ENCODE assay signal across 1 cellular context in the genomic region with DNA sequence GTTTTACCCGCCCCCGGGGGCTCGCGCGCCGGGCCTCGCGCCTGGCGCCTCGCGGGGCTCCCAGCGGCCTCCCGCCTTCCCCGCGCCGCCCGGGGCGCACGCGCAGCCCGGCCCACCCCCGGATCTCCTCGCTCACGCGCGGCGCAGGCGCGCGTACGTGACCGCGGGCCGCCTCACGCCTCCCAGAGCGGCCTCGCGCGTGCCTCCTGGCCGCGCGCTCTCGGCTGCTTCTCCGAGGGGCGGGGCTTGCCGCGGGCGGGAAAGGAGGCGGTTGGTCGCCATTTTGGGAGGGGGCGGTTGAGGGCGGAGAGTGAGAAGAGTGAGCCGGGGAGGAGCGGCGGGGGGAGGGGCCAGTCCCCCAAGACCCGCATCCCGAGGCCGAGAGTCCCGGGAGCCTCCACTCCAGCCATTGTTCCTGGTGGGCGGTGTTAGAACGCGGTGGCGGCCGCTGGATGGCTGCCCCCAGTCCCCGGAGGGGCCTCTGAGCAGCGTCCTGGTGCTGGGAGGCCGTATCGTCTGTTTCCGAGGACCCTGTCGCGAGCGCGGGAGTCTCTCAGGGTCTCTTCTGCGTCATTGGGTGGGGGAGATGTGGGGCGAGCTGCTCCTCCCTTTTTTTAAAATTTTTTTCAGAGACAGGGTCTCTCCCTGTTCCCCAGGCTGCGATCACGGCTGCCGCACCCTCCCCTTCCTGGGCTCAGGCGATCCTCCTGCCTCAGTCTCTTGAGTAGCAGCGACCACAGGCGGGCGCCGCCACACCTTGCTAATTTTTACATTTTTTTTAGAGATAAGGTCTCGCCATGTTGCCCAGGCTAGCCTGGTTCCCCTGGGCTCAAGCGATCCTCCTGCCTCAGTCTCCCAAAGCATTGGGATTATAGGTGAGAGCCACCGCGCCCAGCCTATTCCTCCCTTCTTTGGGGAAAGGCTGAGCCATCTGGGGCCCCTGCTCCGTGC.
TF ChIP-seq lines count a peak whose summit lies in the region.

A gene with protein sequence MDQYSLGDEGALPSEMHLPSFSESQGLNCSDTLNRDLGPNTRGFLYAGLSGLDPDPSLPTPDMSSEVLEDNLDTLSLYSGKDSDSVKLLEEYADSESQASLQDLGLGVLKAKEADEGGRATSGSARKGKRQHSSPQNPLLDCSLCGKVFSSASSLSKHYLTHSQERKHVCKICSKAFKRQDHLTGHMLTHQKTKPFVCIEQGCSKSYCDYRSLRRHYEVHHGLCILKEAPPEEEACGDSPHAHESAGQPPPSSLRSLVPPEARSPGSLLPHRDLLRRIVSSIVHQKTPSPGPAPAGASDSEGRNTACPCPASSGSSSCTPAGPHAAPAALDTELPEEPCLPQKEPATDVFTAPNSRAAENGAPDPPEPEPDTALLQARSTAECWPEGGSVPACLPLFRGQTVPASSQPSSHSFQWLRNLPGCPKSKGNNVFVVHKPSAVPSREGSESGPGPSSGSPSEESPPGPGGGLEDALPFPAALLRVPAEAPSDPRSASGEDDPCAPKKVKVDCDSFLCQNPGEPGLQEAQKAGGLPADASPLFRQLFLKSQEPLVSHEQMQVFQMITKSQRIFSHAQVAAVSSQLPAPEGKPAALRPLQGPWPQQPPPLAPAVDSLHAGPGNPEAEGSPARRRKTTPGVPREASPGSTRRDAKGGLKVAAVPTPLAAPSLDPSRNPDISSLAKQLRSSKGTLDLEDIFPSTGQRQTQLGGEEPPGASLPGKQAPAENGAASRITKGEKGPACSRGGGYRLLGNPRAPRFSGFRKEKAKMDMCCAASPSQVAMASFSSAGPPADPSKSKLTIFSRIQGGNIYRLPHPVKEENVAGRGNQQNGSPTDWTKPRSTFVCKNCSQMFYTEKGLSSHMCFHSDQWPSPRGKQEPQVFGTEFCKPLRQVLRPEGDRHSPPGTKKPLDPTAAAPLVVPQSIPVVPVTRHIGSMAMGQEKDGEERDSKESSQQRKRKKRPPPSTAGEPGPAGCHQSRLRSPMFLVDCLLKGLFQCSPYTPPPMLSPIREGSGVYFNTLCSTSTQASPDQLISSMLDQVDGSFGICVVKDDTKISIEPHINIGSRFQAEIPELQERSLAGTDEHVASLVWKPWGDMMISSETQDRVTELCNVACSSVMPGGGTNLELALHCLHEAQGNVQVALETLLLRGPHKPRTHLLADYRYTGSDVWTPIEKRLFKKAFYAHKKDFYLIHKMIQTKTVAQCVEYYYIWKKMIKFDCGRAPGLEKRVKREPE (N-terminal part only) (minus strand): TSS at position 73 of the 951 bp plus-strand sequence. CDS start 17,292 bp downstream, outside the sequence.

TF ChIP-seq in GM23338, 12 proteins besides CTCF, POLR2A, EP300 and RAD21 (continued from another document):
- TF ChIP-seq, protein P1, sequence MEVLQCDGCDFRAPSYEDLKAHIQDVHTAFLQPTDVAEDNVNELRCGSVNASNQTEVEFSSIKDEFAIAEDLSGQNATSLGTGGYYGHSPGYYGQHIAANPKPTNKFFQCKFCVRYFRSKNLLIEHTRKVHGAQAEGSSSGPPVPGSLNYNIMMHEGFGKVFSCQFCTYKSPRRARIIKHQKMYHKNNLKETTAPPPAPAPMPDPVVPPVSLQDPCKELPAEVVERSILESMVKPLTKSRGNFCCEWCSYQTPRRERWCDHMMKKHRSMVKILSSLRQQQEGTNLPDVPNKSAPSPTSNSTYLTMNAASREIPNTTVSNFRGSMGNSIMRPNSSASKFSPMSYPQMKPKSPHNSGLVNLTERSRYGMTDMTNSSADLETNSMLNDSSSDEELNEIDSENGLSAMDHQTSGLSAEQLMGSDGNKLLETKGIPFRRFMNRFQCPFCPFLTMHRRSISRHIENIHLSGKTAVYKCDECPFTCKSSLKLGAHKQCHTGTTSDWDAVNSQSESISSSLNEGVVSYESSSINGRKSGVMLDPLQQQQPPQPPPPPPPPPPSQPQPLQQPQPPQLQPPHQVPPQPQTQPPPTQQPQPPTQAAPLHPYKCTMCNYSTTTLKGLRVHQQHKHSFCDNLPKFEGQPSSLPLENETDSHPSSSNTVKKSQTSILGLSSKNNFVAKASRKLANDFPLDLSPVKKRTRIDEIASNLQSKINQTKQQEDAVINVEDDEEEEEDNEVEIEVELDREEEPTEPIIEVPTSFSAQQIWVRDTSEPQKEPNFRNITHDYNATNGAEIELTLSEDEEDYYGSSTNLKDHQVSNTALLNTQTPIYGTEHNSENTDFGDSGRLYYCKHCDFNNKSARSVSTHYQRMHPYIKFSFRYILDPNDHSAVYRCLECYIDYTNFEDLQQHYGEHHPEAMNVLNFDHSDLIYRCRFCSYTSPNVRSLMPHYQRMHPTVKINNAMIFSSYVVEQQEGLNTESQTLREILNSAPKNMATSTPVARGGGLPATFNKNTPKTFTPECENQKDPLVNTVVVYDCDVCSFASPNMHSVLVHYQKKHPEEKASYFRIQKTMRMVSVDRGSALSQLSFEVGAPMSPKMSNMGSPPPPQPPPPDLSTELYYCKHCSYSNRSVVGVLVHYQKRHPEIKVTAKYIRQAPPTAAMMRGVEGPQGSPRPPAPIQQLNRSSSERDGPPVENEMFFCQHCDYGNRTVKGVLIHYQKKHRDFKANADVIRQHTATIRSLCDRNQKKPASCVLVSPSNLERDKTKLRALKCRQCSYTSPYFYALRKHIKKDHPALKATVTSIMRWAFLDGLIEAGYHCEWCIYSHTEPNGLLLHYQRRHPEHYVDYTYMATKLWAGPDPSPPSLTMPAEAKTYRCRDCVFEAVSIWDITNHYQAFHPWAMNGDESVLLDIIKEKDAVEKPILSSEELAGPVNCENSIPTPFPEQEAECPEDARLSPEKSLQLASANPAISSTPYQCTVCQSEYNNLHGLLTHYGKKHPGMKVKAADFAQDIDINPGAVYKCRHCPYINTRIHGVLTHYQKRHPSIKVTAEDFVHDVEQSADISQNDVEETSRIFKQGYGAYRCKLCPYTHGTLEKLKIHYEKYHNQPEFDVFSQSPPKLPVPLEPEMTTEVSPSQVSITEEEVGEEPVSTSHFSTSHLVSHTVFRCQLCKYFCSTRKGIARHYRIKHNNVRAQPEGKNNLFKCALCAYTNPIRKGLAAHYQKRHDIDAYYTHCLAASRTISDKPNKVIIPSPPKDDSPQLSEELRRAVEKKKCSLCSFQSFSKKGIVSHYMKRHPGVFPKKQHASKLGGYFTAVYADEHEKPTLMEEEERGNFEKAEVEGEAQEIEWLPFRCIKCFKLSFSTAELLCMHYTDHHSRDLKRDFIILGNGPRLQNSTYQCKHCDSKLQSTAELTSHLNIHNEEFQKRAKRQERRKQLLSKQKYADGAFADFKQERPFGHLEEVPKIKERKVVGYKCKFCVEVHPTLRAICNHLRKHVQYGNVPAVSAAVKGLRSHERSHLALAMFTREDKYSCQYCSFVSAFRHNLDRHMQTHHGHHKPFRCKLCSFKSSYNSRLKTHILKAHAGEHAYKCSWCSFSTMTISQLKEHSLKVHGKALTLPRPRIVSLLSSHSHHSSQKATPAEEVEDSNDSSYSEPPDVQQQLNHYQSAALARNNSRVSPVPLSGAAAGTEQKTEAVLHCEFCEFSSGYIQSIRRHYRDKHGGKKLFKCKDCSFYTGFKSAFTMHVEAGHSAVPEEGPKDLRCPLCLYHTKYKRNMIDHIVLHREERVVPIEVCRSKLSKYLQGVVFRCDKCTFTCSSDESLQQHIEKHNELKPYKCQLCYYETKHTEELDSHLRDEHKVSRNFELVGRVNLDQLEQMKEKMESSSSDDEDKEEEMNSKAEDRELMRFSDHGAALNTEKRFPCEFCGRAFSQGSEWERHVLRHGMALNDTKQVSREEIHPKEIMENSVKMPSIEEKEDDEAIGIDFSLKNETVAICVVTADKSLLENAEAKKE (CRISPR knock-in tag; IDR thresholded peaks at IDR 0.05): no peak
- TF ChIP-seq, protein P2, sequence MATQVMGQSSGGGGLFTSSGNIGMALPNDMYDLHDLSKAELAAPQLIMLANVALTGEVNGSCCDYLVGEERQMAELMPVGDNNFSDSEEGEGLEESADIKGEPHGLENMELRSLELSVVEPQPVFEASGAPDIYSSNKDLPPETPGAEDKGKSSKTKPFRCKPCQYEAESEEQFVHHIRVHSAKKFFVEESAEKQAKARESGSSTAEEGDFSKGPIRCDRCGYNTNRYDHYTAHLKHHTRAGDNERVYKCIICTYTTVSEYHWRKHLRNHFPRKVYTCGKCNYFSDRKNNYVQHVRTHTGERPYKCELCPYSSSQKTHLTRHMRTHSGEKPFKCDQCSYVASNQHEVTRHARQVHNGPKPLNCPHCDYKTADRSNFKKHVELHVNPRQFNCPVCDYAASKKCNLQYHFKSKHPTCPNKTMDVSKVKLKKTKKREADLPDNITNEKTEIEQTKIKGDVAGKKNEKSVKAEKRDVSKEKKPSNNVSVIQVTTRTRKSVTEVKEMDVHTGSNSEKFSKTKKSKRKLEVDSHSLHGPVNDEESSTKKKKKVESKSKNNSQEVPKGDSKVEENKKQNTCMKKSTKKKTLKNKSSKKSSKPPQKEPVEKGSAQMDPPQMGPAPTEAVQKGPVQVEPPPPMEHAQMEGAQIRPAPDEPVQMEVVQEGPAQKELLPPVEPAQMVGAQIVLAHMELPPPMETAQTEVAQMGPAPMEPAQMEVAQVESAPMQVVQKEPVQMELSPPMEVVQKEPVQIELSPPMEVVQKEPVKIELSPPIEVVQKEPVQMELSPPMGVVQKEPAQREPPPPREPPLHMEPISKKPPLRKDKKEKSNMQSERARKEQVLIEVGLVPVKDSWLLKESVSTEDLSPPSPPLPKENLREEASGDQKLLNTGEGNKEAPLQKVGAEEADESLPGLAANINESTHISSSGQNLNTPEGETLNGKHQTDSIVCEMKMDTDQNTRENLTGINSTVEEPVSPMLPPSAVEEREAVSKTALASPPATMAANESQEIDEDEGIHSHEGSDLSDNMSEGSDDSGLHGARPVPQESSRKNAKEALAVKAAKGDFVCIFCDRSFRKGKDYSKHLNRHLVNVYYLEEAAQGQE (IDR thresholded peaks at IDR 0.05; ENCODE audit: unreplicated experiment): no peak
- TF ChIP-seq NANOG (IDR thresholded peaks at IDR 0.05; ENCODE audit: borderline replicate concordance): no peak
- TF ChIP-seq JUNB (IDR thresholded peaks at IDR 0.05; ENCODE audit: unreplicated experiment): no peak
- no peak for TF ChIP-seq POLR2AphosphoS5 (IDR thresholded peaks at IDR 0.05; ENCODE audit: low read depth)
- no peak for TF ChIP-seq STAT1 (IDR thresholded peaks at IDR 0.05; ENCODE audit: unreplicated experiment)
- TF ChIP-seq CREB1 (CRISPR knock-in tag; IDR thresholded peaks at IDR 0.05; ENCODE audit: low read depth): no peak
- no peak for TF ChIP-seq EZH2phosphoT487 (IDR thresholded peaks at IDR 0.05; ENCODE audit: unreplicated experiment)
TF ChIP-seq in GM23338: peak in this region for 0.
